12 cellular contexts compared by ENCODE assay signal in the genomic region with DNA sequence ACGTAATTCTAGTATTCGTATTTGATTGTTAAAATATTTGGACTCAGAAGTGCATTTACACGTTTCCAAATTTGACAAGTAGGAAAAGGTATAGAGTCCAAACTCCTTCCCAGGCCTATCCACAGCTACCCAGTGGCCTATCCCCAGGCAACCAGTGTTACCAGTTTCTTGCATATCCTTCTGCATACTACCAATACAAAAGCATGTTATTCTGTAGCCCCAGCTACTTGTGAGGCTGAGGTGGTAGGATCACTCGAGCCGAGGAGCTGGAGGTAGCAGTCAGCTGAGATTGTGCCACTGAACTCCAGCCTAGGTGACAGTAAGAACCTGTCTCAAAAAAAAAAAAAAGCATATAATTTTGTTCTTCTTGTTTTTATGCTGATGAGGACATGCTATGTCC.
"Had no signal": no experiment of that assay in that cellular context is flagged by ENCODE, and none has a peak within 500 bp of the region (broad histone marks: within the 10 kb centered on the region; RNA-seq: fewer than 3 reads in every experiment).

No MANE protein-coding gene starts in this region.

- H3K9me3 ChIP-seq: lower lobe of right lung, pancreas, transverse colon had no signal

- H3K36me3 ChIP-seq: lower lobe of right lung, pancreas, transverse colon had no signal

- H3K9me3 Mint-ChIP-seq: activated CD4-positive, alpha-beta T cell treated with anti-CD3 and anti-CD28 coated beads, Interleukin-2, amount 10 ng/mL, durations not matched to agents 7 days and 5 days; activated naive CD8-positive, alpha-beta T cell treated with anti-CD3 and anti-CD28 coated beads, Interleukin-2, amount 10 ng/mL, durations not matched to agents 7 days and 5 days; activated T-helper 1 cell treated with anti-CD3 and anti-CD28 coated beads, Interleukin-12 subunit alpha, Interleukin-12 subunit beta, Interleukin-2, Interleukin-4 antibody, amounts not matched to agents 30 ng/mL and 10 ng/mL and 1 ng/mL, durations not matched to agents 14 hours and 24 hours and 36 hours; brain had no signal

- H3K4me3 Mint-ChIP-seq: activated CD4-positive, alpha-beta T cell treated with anti-CD3 and anti-CD28 coated beads, Interleukin-2, amount 10 ng/mL, durations not matched to agents 7 days and 5 days; activated naive CD8-positive, alpha-beta T cell treated with anti-CD3 and anti-CD28 coated beads, Interleukin-2, amount 10 ng/mL, durations not matched to agents 7 days and 5 days; activated T-helper 1 cell treated with anti-CD3 and anti-CD28 coated beads, Interleukin-12 subunit alpha, Interleukin-12 subunit beta, Interleukin-2, Interleukin-4 antibody, amounts not matched to agents 30 ng/mL and 10 ng/mL and 1 ng/mL, durations not matched to agents 14 hours and 24 hours and 36 hours had no signal

- ATAC-seq: lower lobe of right lung had no signal

- H3K4me3 ChIP-seq: coronary artery, lower lobe of right lung, pancreas, transverse colon had no signal

- H3K36me3 Mint-ChIP-seq: brain had no signal

- H3K27ac Mint-ChIP-seq: activated CD4-positive, alpha-beta T cell treated with anti-CD3 and anti-CD28 coated beads, Interleukin-2, amount 10 ng/mL, durations not matched to agents 7 days and 5 days; activated naive CD8-positive, alpha-beta T cell treated with anti-CD3 and anti-CD28 coated beads, Interleukin-2, amount 10 ng/mL, durations not matched to agents 7 days and 5 days; activated T-helper 1 cell treated with anti-CD3 and anti-CD28 coated beads, Interleukin-12 subunit alpha, Interleukin-12 subunit beta, Interleukin-2, Interleukin-4 antibody, amounts not matched to agents 30 ng/mL and 10 ng/mL and 1 ng/mL, durations not matched to agents 14 hours and 24 hours and 36 hours had no signal

- DNase-seq: activated CD4-positive, alpha-beta T cell treated with anti-CD3 and anti-CD28 coated beads, Interleukin-2, amount 10 ng/mL, durations not matched to agents 7 days and 5 days; activated CD4-positive, CD25-positive, alpha-beta regulatory T cell; activated naive CD8-positive, alpha-beta T cell treated with anti-CD3 and anti-CD28 coated beads, Interleukin-2, amount 10 ng/mL, durations not matched to agents 7 days and 5 days; central memory CD4-positive, alpha-beta T cell; foreskin fibroblast; lower lobe of right lung; pancreas; stimulated activated CD4-positive, alpha-beta T cell treated with anti-CD3 and anti-CD28 coated beads, Interleukin-2, amount 100 ng/mL, for 24 hours; transverse colon had no signal

- H3K27ac ChIP-seq: lower lobe of right lung, pancreas had no signal

- H3K27me3 ChIP-seq: pancreas, transverse colon had no signal

- H3K27me3 Mint-ChIP-seq: activated CD4-positive, alpha-beta T cell treated with anti-CD3 and anti-CD28 coated beads, Interleukin-2, amount 10 ng/mL, durations not matched to agents 7 days and 5 days; activated naive CD8-positive, alpha-beta T cell treated with anti-CD3 and anti-CD28 coated beads, Interleukin-2, amount 10 ng/mL, durations not matched to agents 7 days and 5 days; brain had no signal
